Comparison of ENCODE assay signal across 8 cellular contexts in genomic region chr5:10760976-10761841, GRCh38. TPM values are rescaled to one million over a fixed set of nuclear protein-coding genes. Genes with fewer than 3 reads are reported as not detected.
DNase-seq lines count a peak whose midpoint lies in the region; ATAC-seq, FAIRE-seq and TF ChIP-seq lines count a peak whose summit lies in the region.

A gene with protein sequence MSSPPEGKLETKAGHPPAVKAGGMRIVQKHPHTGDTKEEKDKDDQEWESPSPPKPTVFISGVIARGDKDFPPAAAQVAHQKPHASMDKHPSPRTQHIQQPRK (minus strand): TSS chr5:10761234. CDS start chr5:10761068, 166 bp downstream.

- H3K9me3 ChIP-seq in HUES6 (ENCODE audit: control insufficient read depth, insufficient read depth, low read depth, low read length) (no peaks in the 10 kb centered on the region), OCI-LY7 (ENCODE audit: low read length) (no peaks in the 10 kb centered on the region)

- H3K27me3 ChIP-seq in HUES6 (ENCODE audit: control insufficient read depth, insufficient read depth, low read length): 0 out of 2 replicates have a peak, but pooled peaks cover 5% of the 10 kb centered on the region

- H3K9ac ChIP-seq in HUES6 (ENCODE audit: low read length): peak within 1 kb of the TSS; percentile 84

- peak within 1 kb of the TSS; percentile 37 for H2AFZ ChIP-seq in OCI-LY7 (ENCODE audit: low read length)

- intact Hi-C loops in OCI-LY7 (cut with micrococcal nuclease; ENCODE audit: unreplicated experiment): loop anchor here (1.0 to 10.0 kb wide), 6 partner anchors 61 to 511 kb away; partner anchors contain the start of genes CCT5 and MARCHF6

- peaks cover 23% of the 10 kb centered on the region for H3K4me1 ChIP-seq in HUES6 (ENCODE audit: control insufficient read depth, insufficient read depth, low read length)
- peaks cover 44% of the 10 kb centered on the region for H3K4me1 ChIP-seq in OCI-LY7 (ENCODE audit: insufficient read depth, low read length, poor library complexity, severe bottlenecking)

- BruUV-seq in OCI-LY7 (replicated peaks; lab: Mats Ljungman, UMichigan): no TSS peak

- H3K4me3 ChIP-seq in HUES6 (ENCODE audit: low read depth, low read length) (peak within 1 kb of the TSS; percentile 91), OCI-LY7 (ENCODE audit: low read depth, low read length, poor library complexity, severe bottlenecking) (peak within 1 kb of the TSS; percentile 85), epithelial cell of proximal tubule (ENCODE audit: low read depth, low read length) (peak within 1 kb of the TSS; percentile 72)

- ATAC-seq in GM21447 (IDR thresholded peaks at IDR 0.05; ENCODE audit: unreplicated experiment): peak; percentile 66

- CTCF ChIA-PET in OCI-LY7 (lab: Charles Lee; ENCODE audit: unreplicated experiment): interaction anchor here (0.6 kb wide), 1 partner anchor 62 kb away, joined by 3 read pairs; no protein-coding TSS in a partner anchor

- no peak for FAIRE-seq in D721Med (lab: Jason Lieb, UNC)

- H4K20me1 ChIP-seq in OCI-LY7 (ENCODE audit: insufficient read depth, low read length): 0 out of 2 replicates have a peak, but pooled peaks cover 3% of the 10 kb centered on the region

- DNase-seq in D721Med (ENCODE audit: insufficient read length, low spot score) (peak; percentile 52), OCI-LY7 (ENCODE audit: low spot score) (peak; percentile 95), activated T-cell treated with anti-CD3 and anti-CD28 coated beads for 48 hours (ENCODE audit: low read depth) (peak; percentile 86), epithelial cell of proximal tubule (ENCODE audit: low read depth) (no peak), mucosa of gallbladder (ENCODE audit: low spot score) (peak; percentile 90)
- peak; percentile 66 to 76 for DNase-seq in stimulated activated CD8-positive, alpha-beta memory T cell treated with anti-CD3 and anti-CD28 coated beads, Interleukin-4, amount 100 ng/mL, for 4 hours (ENCODE audit: low read depth in 2 of 2, low spot score in 1 of 2)

- H3K36me3 ChIP-seq in HUES6 (ENCODE audit: control insufficient read depth, insufficient read depth, low read length): no peaks in the 10 kb centered on the region
- peaks cover 32% of the 10 kb centered on the region for H3K36me3 ChIP-seq in OCI-LY7 (ENCODE audit: insufficient read depth, low read length)

- POLR2A ChIA-PET in OCI-LY7 (lab: Charles Lee): interaction anchor here (1.0 to 1.4 kb wide), 2 partner anchors 60 to 168 kb away, joined by 3 to 4 read pairs; no protein-coding TSS in a partner anchor

- H3K27ac ChIP-seq in HUES6 (ENCODE audit: low read depth, low read length) (peak within 1 kb of the TSS; percentile 34; the same call in 1 of the 2 replicates), OCI-LY7 (ENCODE audit: low read depth, low read length, poor library complexity, severe bottlenecking) (peak within 1 kb of the TSS; percentile 75)

- no peaks in the 10 kb centered on the region for H3K9me2 ChIP-seq in OCI-LY7 (ENCODE audit: insufficient read depth, low read length)

- H3K79me2 ChIP-seq in OCI-LY7 (ENCODE audit: insufficient read depth, low read depth, low read length): peaks cover 37% of the 10 kb centered on the region

- TF ChIP-seq CTCF in D721Med (IDR thresholded peaks at IDR 0.05; ENCODE audit: insufficient read depth, missing control alignments) (no peak), OCI-LY7 (conservative IDR thresholded peaks at IDR 0.05; ENCODE audit: low read length) (no peak), epithelial cell of proximal tubule (conservative IDR thresholded peaks at IDR 0.05; ENCODE audit: low read depth, low read length) (no peak)

- peak within 1 kb of the TSS; percentile 95 for H3K4me2 ChIP-seq in OCI-LY7 (ENCODE audit: low read length)

RNA-seq across cellular contexts. Expression of the gene that starts here (rescaled TPM):
- total RNA-seq in OCI-LY7 (2014; rRNA removed; shearing (Covaris generic)): 15.9 and 21.5 TPM in 2 replicates
- 92.4 and 96.1 TPM in 2 replicates for total RNA-seq in OCI-LY7 (2022)
- total RNA-seq in epithelial cell of proximal tubule: 25.8 and 45.9 TPM in 2 replicates
- 178 TPM for total RNA-seq in mucosa of gallbladder
